ENCODE assay signal across 18 cellular contexts in genomic region chr13:84025828-84026227, GRCh38.
DNase-seq lines count a peak whose midpoint lies in the region; ATAC-seq and TF ChIP-seq lines count a peak whose summit lies in the region.
"Had no signal": no experiment of that assay in that cellular context is flagged by ENCODE, and none has a peak within 500 bp of the region (broad histone marks: within the 10 kb centered on the region; RNA-seq: fewer than 3 reads in every experiment).

No MANE protein-coding gene starts in this region.

- H3K9ac ChIP-seq in BLaER1 treated with 17β-estradiol and CSF1 and Interleukin-3, amounts not matched to agents 10 nM and 100 nM: no peak overlapping the region
- H3K9ac ChIP-seq in mesenchymal stem cell (ENCODE audit: low read length): no peak overlapping the region
- H3K9ac ChIP-seq: KMS-11 had no signal

- H3K14ac ChIP-seq in mesenchymal stem cell (ENCODE audit: low read length in 2 of 2): no peak overlapping the region

- H3K36me3 ChIP-seq in BLaER1 treated with 17β-estradiol and CSF1 and Interleukin-3, amounts not matched to agents 10 nM and 100 nM: no peaks in the 10 kb centered on the region
- H3K36me3 ChIP-seq in mesenchymal stem cell (ENCODE audit: control insufficient read depth in 1 of 2, insufficient read depth in 2 of 2, low read depth in 1 of 2, low read length in 2 of 2): no peaks in the 10 kb centered on the region
- H3K36me3 ChIP-seq in Peyer's patch: no peaks in the 10 kb centered on the region
- H3K36me3 ChIP-seq: MG63 had no signal

- H4K8ac ChIP-seq in mesenchymal stem cell (ENCODE audit: low read length): no peak overlapping the region

- DNase-seq in MV-4-11 (lab: John Stamatoyannopoulos, UW) (peak; percentile 5), WTC11 (ENCODE audit: low spot score) (no peak), mesenchymal stem cell (no peak), Peyer's patch (no peak), nephron progenitor cell (no peak)
- DNase-seq: C1 segment of cervical spinal cord, DMS 273 treated with DMSO at 0.1 percent for 48 hours, EL, MG63, NCI-H1092 treated with DMSO at 0.1 percent for 48 hours, NCI-H2107, NCI-H226, NCI-H748 treated with DMSO at 0.1 percent for 48 hours, PC-9 had no signal

- peak overlapping the region in 10 of 11 experiments; percentile 7 to 60 (median 28); a peak in 14 of 22 replicates for H3K4me2 ChIP-seq in BLaER1 treated with 17β-estradiol and CSF1 and Interleukin-3, amounts not matched to agents 10 nM and 100 nM
- H3K4me2 ChIP-seq in mesenchymal stem cell (ENCODE audit: low read length, poor library complexity, severe bottlenecking): no peak overlapping the region
- H3K4me2 ChIP-seq: KMS-11, PC-9 had no signal

- H3K27ac ChIP-seq in BLaER1 treated with 17β-estradiol and CSF1 and Interleukin-3, amounts not matched to agents 10 nM and 100 nM: no peak overlapping the region
- H3K27ac ChIP-seq in mesenchymal stem cell (ENCODE audit: low read length, poor library complexity, severe bottlenecking) (no peak overlapping the region), Peyer's patch (no peak overlapping the region)
- H3K27ac ChIP-seq: KMS-11, PC-9 had no signal

- CTCF ChIA-PET in WTC11 (lab: Charles Lee): no interaction called here

- no peak overlapping the region for H3K4ac ChIP-seq in mesenchymal stem cell (ENCODE audit: low read depth in 1 of 2, low read length in 2 of 2)

- H3K36me3 Mint-ChIP-seq in WTC11 (peaks cover 3% of the 10 kb centered on the region; the same call in 1 of the 2 replicates), nephron (ENCODE audit: low read depth) (no peaks in the 10 kb centered on the region), nephron progenitor cell (ENCODE audit: low read depth) (no peaks in the 10 kb centered on the region)

- no peaks in the 10 kb centered on the region for H3K79me1 ChIP-seq in mesenchymal stem cell (replicated peaks; ENCODE audit: low read length, poor library complexity, severe bottlenecking)

- H3K9me3 Mint-ChIP-seq in WTC11 (peaks cover 5% of the 10 kb centered on the region; the same call in 1 of the 2 replicates), nephron (no peaks in the 10 kb centered on the region), nephron progenitor cell (no peaks in the 10 kb centered on the region)

- no CpG with 5 or more reads among the region's 1 CpG for WGBS in mesenchymal stem cell

- peaks cover 88% of the 10 kb centered on the region for H3K27me3 Mint-ChIP-seq in WTC11 (ENCODE audit: low read depth)
- H3K27me3 Mint-ChIP-seq in nephron (ENCODE audit: low read depth): no peaks in the 10 kb centered on the region
- no peaks in the 10 kb centered on the region for H3K27me3 Mint-ChIP-seq in nephron progenitor cell (ENCODE audit: low read depth, poor library complexity)

- no peak overlapping the region for H2BK15ac ChIP-seq in mesenchymal stem cell (ENCODE audit: low read depth, poor library complexity, severe bottlenecking)

- ATAC-seq in WTC11 (peak; percentile 90), HG03159 (IDR thresholded peaks at IDR 0.05; ENCODE audit: unreplicated experiment) (no peak)

- peaks cover 3 to 23% (median 13%) of the 10 kb centered on the region in 10 experiments; a peak in 13 of 20 replicates for H3K4me1 ChIP-seq in BLaER1 treated with 17β-estradiol and CSF1 and Interleukin-3, amounts not matched to agents 10 nM and 100 nM
- H3K4me1 ChIP-seq in mesenchymal stem cell (ENCODE audit: control insufficient read depth, insufficient read depth, low read depth, low read length) (no peaks in the 10 kb centered on the region), Peyer's patch (no peaks in the 10 kb centered on the region)

- TF ChIP-seq CTCF in WTC11 (IDR thresholded peaks at IDR 0.05) (no peak), nephron (IDR thresholded peaks at IDR 0.05; ENCODE audit: unreplicated experiment in 3 of 3) (no peak), Peyer's patch (IDR thresholded peaks at IDR 0.05) (no peak), nephron progenitor cell (IDR thresholded peaks at IDR 0.05) (no peak)

- H3K23ac ChIP-seq in mesenchymal stem cell (ENCODE audit: low read length in 2 of 2): no peak overlapping the region

- H2AK5ac ChIP-seq in mesenchymal stem cell (ENCODE audit: low read length, severe bottlenecking): no peak overlapping the region

- H3K4me3 ChIP-seq in BLaER1 treated with 17β-estradiol and CSF1 and Interleukin-3, amounts not matched to agents 10 nM and 100 nM: no peak overlapping the region
- H3K4me3 ChIP-seq in mesenchymal stem cell (ENCODE audit: insufficient read depth in 1 of 2, low read depth in 1 of 2, low read length in 2 of 2): no peak overlapping the region
- no peak overlapping the region for H3K4me3 ChIP-seq in Peyer's patch
- H3K4me3 ChIP-seq: MG63, PC-9 had no signal

- POLR2A ChIA-PET in WTC11 (lab: Charles Lee): no interaction called here

- H3K4me3 Mint-ChIP-seq in WTC11: no peak overlapping the region
- no peak overlapping the region for H3K4me3 Mint-ChIP-seq in nephron
- no peak overlapping the region for H3K4me3 Mint-ChIP-seq in nephron progenitor cell

- H4K91ac ChIP-seq in mesenchymal stem cell (ENCODE audit: low read length): no peak overlapping the region

- peaks cover 0 to 18% (median 11%) of the 10 kb centered on the region in 11 experiments; a peak in 15 of 22 replicates for H3K9me3 ChIP-seq in BLaER1 treated with 17β-estradiol and CSF1 and Interleukin-3, amounts not matched to agents 10 nM and 100 nM (replicated peaks in 1 of 11)
- H3K9me3 ChIP-seq in mesenchymal stem cell (ENCODE audit: control insufficient read depth, low read length): no peaks in the 10 kb centered on the region
- H3K9me3 ChIP-seq in Peyer's patch: no peaks in the 10 kb centered on the region
- H3K9me3 ChIP-seq: MG63 had no signal

- no peak overlapping the region for H2BK12ac ChIP-seq in mesenchymal stem cell (ENCODE audit: low read length in 2 of 2)

- H4K20me1 ChIP-seq in BLaER1 treated with 17β-estradiol and CSF1 and Interleukin-3, amounts not matched to agents 10 nM and 100 nM: no peaks in the 10 kb centered on the region

- no peak overlapping the region for H2BK5ac ChIP-seq in mesenchymal stem cell (ENCODE audit: low read depth, low read length, poor library complexity, severe bottlenecking)

- H2AFZ ChIP-seq in mesenchymal stem cell (ENCODE audit: low read depth, low read length): no peak overlapping the region
- H2AFZ ChIP-seq: PC-9 had no signal

- H2BK120ac ChIP-seq in mesenchymal stem cell (ENCODE audit: low read depth, low read length): no peak overlapping the region

- H3K27me3 ChIP-seq in BLaER1 treated with 17β-estradiol and CSF1 and Interleukin-3, amounts not matched to agents 10 nM and 100 nM: no peaks in the 10 kb centered on the region
- H3K27me3 ChIP-seq in mesenchymal stem cell (ENCODE audit: control insufficient read depth in 1 of 2, insufficient read depth in 1 of 2, low read length in 2 of 2): no peaks in the 10 kb centered on the region
- no peaks in the 10 kb centered on the region for H3K27me3 ChIP-seq in Peyer's patch
- H3K27me3 ChIP-seq: MG63 had no signal

- H3K4me1 Mint-ChIP-seq in WTC11: peaks cover 30% of the 10 kb centered on the region
- H3K4me1 Mint-ChIP-seq in nephron: peaks cover 11% of the 10 kb centered on the region
- peaks cover 5% of the 10 kb centered on the region for H3K4me1 Mint-ChIP-seq in nephron progenitor cell

- no peak overlapping the region for H3K18ac ChIP-seq in mesenchymal stem cell (ENCODE audit: low read depth in 1 of 2, low read length in 2 of 2)

- TF ChIP-seq POLR2A in Peyer's patch (IDR thresholded peaks at IDR 0.05): no peak

- no peak overlapping the region for H3K27ac Mint-ChIP-seq in WTC11
- peak overlapping the region in 2 of 3 experiments; percentile 14 to 34 for H3K27ac Mint-ChIP-seq in nephron
- H3K27ac Mint-ChIP-seq in nephron progenitor cell: no peak overlapping the region

TF ChIP-seq in WTC11, 78 proteins besides CTCF, POLR2A, EP300 and RAD21:
- peak; percentile 89; the same call in 1 of the 2 replicates for TF ChIP-seq FOXP4 (CRISPR knock-in tag; IDR thresholded peaks at IDR 0.05)
- TF ChIP-seq, protein P1, sequence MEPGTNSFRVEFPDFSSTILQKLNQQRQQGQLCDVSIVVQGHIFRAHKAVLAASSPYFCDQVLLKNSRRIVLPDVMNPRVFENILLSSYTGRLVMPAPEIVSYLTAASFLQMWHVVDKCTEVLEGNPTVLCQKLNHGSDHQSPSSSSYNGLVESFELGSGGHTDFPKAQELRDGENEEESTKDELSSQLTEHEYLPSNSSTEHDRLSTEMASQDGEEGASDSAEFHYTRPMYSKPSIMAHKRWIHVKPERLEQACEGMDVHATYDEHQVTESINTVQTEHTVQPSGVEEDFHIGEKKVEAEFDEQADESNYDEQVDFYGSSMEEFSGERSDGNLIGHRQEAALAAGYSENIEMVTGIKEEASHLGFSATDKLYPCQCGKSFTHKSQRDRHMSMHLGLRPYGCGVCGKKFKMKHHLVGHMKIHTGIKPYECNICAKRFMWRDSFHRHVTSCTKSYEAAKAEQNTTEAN (CRISPR knock-in tag; IDR thresholded peaks at IDR 0.05): no peak
- 0 out of 2 replicates have a peak, but pooled peaks have one; percentile 17 for TF ChIP-seq TEAD1 (CRISPR knock-in tag; IDR thresholded peaks at IDR 0.05)
- TF ChIP-seq ETV6 (CRISPR knock-in tag; IDR thresholded peaks at IDR 0.05): peak; percentile 49; the same call in 1 of the 2 replicates

Comparison
In these comparisons a context has a peak if more than half of its experiments do, and no peak if none do; other contexts are left out.
1. H3K27ac Mint-ChIP-seq: peak in nephron (2 of 3); none in WTC11 (single experiment) and nephron progenitor cell (single experiment).